ENCODE assay signal across 1 cellular context in the genomic region with DNA sequence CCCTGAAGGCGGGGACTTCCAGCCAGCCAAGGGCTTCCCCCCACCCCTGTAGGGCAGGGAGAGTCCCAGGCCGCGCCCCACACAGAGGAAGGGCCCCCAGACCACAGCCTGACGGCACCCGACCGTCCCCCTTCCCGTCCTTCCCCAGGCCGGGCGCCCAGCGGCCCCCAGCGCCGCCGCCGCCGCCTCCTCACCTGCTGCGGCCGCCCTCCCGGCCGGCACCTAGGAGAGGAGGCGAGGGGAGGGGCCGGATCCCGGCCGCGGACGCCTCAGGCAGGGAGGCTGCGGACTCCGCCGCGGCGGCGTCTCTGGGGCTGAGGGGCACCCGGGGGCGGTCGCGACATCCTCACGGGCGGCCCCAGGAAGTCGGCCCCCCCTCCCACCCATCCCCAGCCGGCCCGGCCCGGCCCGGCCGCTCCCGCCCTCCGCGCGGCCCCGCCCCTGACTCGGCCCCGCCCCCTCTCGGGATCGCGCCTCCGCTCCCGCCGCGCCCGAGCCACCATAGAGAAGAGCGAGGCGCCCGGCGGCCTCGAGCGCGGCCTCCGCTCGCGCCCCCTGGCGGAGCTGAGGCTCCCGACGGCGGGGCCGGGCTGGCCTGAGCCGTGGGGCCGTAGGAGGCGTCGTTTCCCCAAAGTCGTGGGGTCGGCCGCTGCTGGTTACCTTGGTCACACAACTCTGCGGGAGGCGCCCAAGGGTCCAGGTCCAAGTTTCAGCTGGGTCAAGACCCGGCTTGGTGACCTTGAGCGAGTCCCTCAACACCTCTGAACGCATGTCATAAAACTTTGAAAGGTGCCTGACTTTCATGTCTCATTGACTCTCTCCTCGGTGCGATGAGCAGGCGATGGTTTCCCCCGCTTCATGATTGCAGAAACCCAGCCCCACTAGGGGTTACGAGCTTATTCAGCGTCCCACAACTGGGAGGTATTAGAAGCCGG.
TF ChIP-seq lines count a peak whose summit lies in the region.

No MANE protein-coding gene starts in this region.

TF ChIP-seq in HepG2, 621 proteins besides CTCF, POLR2A, EP300 and RAD21 (continued from another document and continues in another):
- no peak for TF ChIP-seq ZNF136 (CRISPR knock-in tag; IDR thresholded peaks at IDR 0.05; ENCODE audit: low read depth)
- TF ChIP-seq ZNF143 (CRISPR knock-in tag; IDR thresholded peaks at IDR 0.05), result no peak
- peak; percentile 13; the same call in 1 of the 2 replicates for TF ChIP-seq KDM4B (CRISPR knock-in tag; IDR thresholded peaks at IDR 0.05)
- TF ChIP-seq, protein P1, sequence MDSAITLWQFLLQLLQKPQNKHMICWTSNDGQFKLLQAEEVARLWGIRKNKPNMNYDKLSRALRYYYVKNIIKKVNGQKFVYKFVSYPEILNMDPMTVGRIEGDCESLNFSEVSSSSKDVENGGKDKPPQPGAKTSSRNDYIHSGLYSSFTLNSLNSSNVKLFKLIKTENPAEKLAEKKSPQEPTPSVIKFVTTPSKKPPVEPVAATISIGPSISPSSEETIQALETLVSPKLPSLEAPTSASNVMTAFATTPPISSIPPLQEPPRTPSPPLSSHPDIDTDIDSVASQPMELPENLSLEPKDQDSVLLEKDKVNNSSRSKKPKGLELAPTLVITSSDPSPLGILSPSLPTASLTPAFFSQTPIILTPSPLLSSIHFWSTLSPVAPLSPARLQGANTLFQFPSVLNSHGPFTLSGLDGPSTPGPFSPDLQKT (CRISPR knock-in tag; IDR thresholded peaks at IDR 0.05; ENCODE audit: borderline replicate concordance), result no peak
- TF ChIP-seq RFXAP (CRISPR knock-in tag; IDR thresholded peaks at IDR 0.05; ENCODE audit: borderline replicate concordance), result no peak
- no peak for TF ChIP-seq NFE2L1 (CRISPR knock-in tag; IDR thresholded peaks at IDR 0.05; ENCODE audit: borderline replicate concordance)
- TF ChIP-seq, protein P2, sequence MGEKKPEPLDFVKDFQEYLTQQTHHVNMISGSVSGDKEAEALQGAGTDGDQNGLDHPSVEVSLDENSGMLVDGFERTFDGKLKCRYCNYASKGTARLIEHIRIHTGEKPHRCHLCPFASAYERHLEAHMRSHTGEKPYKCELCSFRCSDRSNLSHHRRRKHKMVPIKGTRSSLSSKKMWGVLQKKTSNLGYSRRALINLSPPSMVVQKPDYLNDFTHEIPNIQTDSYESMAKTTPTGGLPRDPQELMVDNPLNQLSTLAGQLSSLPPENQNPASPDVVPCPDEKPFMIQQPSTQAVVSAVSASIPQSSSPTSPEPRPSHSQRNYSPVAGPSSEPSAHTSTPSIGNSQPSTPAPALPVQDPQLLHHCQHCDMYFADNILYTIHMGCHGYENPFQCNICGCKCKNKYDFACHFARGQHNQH (CRISPR knock-in tag; IDR thresholded peaks at IDR 0.05), result no peak
- peak; percentile 48 for TF ChIP-seq XRCC5 (optimal IDR thresholded peaks at IDR 0.05; ENCODE audit: low read length)
- TF ChIP-seq, protein P3, sequence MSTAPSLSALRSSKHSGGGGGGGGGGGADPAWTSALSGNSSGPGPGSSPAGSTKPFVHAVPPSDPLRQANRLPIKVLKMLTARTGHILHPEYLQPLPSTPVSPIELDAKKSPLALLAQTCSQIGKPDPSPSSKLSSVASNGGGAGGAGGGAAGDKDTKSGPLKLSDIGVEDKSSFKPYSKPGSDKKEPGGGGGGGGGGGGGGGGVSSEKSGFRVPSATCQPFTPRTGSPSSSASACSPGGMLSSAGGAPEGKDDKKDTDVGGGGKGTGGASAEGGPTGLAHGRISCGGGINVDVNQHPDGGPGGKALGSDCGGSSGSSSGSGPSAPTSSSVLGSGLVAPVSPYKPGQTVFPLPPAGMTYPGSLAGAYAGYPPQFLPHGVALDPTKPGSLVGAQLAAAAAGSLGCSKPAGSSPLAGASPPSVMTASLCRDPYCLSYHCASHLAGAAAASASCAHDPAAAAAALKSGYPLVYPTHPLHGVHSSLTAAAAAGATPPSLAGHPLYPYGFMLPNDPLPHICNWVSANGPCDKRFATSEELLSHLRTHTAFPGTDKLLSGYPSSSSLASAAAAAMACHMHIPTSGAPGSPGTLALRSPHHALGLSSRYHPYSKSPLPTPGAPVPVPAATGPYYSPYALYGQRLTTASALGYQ (CRISPR knock-in tag; IDR thresholded peaks at IDR 0.05), result no peak
- TF ChIP-seq TP53 (CRISPR knock-in tag; conservative IDR thresholded peaks at IDR 0.05), result no peak
- no peak for TF ChIP-seq ZBTB46 (CRISPR knock-in tag; IDR thresholded peaks at IDR 0.05; ENCODE audit: borderline replicate concordance)
- 0 out of 2 replicates have a peak, but pooled peaks have one; percentile 26 for TF ChIP-seq MYPOP (CRISPR knock-in tag; IDR thresholded peaks at IDR 0.05)
- TF ChIP-seq CENPBD1 (CRISPR knock-in tag; IDR thresholded peaks at IDR 0.05; ENCODE audit: borderline replicate concordance, low read depth), result no peak
- TF ChIP-seq TCF7 (IDR thresholded peaks at IDR 0.05; ENCODE audit: low read depth), result no peak
- TF ChIP-seq ISL2 (CRISPR knock-in tag; IDR thresholded peaks at IDR 0.05), result no peak
- TF ChIP-seq ZNF629 (CRISPR knock-in tag; conservative IDR thresholded peaks at IDR 0.05), result no peak
- TF ChIP-seq ZNF7 (CRISPR knock-in tag; IDR thresholded peaks at IDR 0.05), result no peak
- no peak for TF ChIP-seq MBNL3 (CRISPR knock-in tag; conservative IDR thresholded peaks at IDR 0.05)
- TF ChIP-seq, protein P4, sequence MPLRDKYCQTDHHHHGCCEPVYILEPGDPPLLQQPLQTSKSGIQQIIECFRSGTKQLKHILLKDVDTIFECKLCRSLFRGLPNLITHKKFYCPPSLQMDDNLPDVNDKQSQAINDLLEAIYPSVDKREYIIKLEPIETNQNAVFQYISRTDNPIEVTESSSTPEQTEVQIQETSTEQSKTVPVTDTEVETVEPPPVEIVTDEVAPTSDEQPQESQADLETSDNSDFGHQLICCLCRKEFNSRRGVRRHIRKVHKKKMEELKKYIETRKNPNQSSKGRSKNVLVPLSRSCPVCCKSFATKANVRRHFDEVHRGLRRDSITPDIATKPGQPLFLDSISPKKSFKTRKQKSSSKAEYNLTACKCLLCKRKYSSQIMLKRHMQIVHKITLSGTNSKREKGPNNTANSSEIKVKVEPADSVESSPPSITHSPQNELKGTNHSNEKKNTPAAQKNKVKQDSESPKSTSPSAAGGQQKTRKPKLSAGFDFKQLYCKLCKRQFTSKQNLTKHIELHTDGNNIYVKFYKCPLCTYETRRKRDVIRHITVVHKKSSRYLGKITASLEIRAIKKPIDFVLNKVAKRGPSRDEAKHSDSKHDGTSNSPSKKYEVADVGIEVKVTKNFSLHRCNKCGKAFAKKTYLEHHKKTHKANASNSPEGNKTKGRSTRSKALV (CRISPR knock-in tag; IDR thresholded peaks at IDR 0.05), result no peak
- TF ChIP-seq, protein P5, sequence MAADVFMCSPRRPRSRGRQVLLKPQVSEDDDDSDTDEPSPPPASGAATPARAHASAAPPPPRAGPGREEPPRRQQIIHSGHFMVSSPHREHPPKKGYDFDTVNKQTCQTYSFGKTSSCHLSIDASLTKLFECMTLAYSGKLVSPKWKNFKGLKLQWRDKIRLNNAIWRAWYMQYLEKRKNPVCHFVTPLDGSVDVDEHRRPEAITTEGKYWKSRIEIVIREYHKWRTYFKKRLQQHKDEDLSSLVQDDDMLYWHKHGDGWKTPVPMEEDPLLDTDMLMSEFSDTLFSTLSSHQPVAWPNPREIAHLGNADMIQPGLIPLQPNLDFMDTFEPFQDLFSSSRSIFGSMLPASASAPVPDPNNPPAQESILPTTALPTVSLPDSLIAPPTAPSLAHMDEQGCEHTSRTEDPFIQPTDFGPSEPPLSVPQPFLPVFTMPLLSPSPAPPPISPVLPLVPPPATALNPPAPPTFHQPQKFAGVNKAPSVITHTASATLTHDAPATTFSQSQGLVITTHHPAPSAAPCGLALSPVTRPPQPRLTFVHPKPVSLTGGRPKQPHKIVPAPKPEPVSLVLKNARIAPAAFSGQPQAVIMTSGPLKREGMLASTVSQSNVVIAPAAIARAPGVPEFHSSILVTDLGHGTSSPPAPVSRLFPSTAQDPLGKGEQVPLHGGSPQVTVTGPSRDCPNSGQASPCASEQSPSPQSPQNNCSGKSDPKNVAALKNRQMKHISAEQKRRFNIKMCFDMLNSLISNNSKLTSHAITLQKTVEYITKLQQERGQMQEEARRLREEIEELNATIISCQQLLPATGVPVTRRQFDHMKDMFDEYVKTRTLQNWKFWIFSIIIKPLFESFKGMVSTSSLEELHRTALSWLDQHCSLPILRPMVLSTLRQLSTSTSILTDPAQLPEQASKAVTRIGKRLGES (CRISPR knock-in tag; IDR thresholded peaks at IDR 0.05; ENCODE audit: borderline replicate concordance), result no peak
- TF ChIP-seq PTBP1 (IDR thresholded peaks at IDR 0.05; ENCODE audit: low read depth, low read length, poor library complexity, severe bottlenecking), result no peak
- no peak for TF ChIP-seq NBN (conservative IDR thresholded peaks at IDR 0.05)
- TF ChIP-seq CC2D1A (CRISPR knock-in tag; IDR thresholded peaks at IDR 0.05), result no peak
- TF ChIP-seq NCOA5 (CRISPR knock-in tag; IDR thresholded peaks at IDR 0.05), result no peak
- TF ChIP-seq, protein P6, sequence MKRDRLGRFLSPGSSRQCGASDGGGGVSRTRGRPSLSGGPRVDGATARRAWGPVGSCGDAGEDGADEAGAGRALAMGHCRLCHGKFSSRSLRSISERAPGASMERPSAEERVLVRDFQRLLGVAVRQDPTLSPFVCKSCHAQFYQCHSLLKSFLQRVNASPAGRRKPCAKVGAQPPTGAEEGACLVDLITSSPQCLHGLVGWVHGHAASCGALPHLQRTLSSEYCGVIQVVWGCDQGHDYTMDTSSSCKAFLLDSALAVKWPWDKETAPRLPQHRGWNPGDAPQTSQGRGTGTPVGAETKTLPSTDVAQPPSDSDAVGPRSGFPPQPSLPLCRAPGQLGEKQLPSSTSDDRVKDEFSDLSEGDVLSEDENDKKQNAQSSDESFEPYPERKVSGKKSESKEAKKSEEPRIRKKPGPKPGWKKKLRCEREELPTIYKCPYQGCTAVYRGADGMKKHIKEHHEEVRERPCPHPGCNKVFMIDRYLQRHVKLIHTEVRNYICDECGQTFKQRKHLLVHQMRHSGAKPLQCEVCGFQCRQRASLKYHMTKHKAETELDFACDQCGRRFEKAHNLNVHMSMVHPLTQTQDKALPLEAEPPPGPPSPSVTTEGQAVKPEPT (CRISPR knock-in tag; IDR thresholded peaks at IDR 0.05; ENCODE audit: low read depth), result no peak
- TF ChIP-seq, protein P7, sequence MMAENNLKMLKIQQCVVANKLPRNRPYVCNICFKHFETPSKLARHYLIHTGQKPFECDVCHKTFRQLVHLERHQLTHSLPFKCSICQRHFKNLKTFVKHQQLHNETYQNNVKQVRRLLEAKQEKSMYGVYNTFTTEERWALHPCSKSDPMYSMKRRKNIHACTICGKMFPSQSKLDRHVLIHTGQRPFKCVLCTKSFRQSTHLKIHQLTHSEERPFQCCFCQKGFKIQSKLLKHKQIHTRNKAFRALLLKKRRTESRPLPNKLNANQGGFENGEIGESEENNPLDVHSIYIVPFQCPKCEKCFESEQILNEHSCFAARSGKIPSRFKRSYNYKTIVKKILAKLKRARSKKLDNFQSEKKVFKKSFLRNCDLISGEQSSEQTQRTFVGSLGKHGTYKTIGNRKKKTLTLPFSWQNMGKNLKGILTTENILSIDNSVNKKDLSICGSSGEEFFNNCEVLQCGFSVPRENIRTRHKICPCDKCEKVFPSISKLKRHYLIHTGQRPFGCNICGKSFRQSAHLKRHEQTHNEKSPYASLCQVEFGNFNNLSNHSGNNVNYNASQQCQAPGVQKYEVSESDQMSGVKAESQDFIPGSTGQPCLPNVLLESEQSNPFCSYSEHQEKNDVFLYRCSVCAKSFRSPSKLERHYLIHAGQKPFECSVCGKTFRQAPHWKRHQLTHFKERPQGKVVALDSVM (CRISPR knock-in tag; IDR thresholded peaks at IDR 0.05), result peak; percentile 80
- no peak for TF ChIP-seq ZSCAN31 (CRISPR knock-in tag; IDR thresholded peaks at IDR 0.05; ENCODE audit: low read depth)
- no peak for TF ChIP-seq LCORL (IDR thresholded peaks at IDR 0.05)
- no peak; the same call in 1 of the 2 replicates for TF ChIP-seq LCORL (CRISPR knock-in tag; IDR thresholded peaks at IDR 0.05)
- TF ChIP-seq DR1 (CRISPR knock-in tag; IDR thresholded peaks at IDR 0.05), result no peak; the same call in 1 of the 2 replicates
- no peak for TF ChIP-seq TEAD3 (CRISPR knock-in tag; optimal IDR thresholded peaks at IDR 0.05; ENCODE audit: borderline replicate concordance)
- TF ChIP-seq CCDC6 (CRISPR knock-in tag; IDR thresholded peaks at IDR 0.05), result no peak; the same call in 1 of the 2 replicates
- TF ChIP-seq PAF1 (CRISPR knock-in tag; IDR thresholded peaks at IDR 0.05), result no peak
- no peak for TF ChIP-seq GPBP1L1 (CRISPR knock-in tag; IDR thresholded peaks at IDR 0.05)
